15 cellular contexts compared by ENCODE assay signal in genomic region chr2:99867690-99868089, GRCh38.
DNase-seq lines count a peak whose midpoint lies in the region; ATAC-seq, FAIRE-seq and TF ChIP-seq lines count a peak whose summit lies in the region.
"Had no signal": no experiment of that assay in that cellular context is flagged by ENCODE, and none has a peak within 500 bp of the region (broad histone marks: within the 10 kb centered on the region; RNA-seq: fewer than 3 reads in every experiment).

No MANE protein-coding gene starts in this region.

- no peak for DNase-seq in H54 (ENCODE audit: insufficient read length, low spot score)
- peak; percentile 83 for DNase-seq in RCC 7860 (ENCODE audit: low spot score)
- DNase-seq in foreskin fibroblast, result peak; percentile 30 to 67
- DNase-seq in retina, result peak; percentile 60
- DNase-seq in WTC11 (ENCODE audit: low spot score), result no peak
- DNase-seq in immature natural killer cell, result no peak
- DNase-seq in KG1 (lab: John Stamatoyannopoulos, UW), result no peak
- DNase-seq: activated CD4-positive, CD25-positive, alpha-beta regulatory T cell; activated T-cell treated with anti-CD3 and anti-CD28 coated beads, Interleukin-2, amount 50 U/mL, for 48 hours; DMS 273 treated with DMSO at 0.1 percent for 48 hours; kidney glomerular epithelial cell; NCI-H146; OCI-M1; transverse colon had no signal

- CTCF ChIA-PET in WTC11 (lab: Charles Lee), result interaction anchor here (0.6 to 1.3 kb wide), 3 partner anchors 174 to 395 kb away, joined by 3 read pairs; no protein-coding TSS in a partner anchor

- H3K27me3 Mint-ChIP-seq in WTC11 (ENCODE audit: low read depth) (no peaks in the 10 kb centered on the region), immature natural killer cell (ENCODE audit: low read depth in 3 of 3) (peaks cover 0 to 4% (median 2%) of the 10 kb centered on the region in 3 donors)

- no peak overlapping the region for H3K4me3 ChIP-seq in foreskin fibroblast (ENCODE audit: low read depth in 1 of 2, low read length in 2 of 2)
- H3K4me3 ChIP-seq: cardiac muscle cell, transverse colon had no signal

- H3K36me3 Mint-ChIP-seq in WTC11 (no peaks in the 10 kb centered on the region), immature natural killer cell (no peaks in the 10 kb centered on the region)

- H3K4me3 Mint-ChIP-seq in WTC11 (no peak overlapping the region), immature natural killer cell (no peak overlapping the region)

- H3K27ac Mint-ChIP-seq in WTC11 (no peak overlapping the region), immature natural killer cell (no peak overlapping the region)

- TF ChIP-seq CTCF in foreskin fibroblast (IDR thresholded peaks at IDR 0.05; ENCODE audit: low read depth, low read length) (no peak), WTC11 (IDR thresholded peaks at IDR 0.05) (no peak)

- POLR2A ChIA-PET in WTC11 (lab: Charles Lee), result no interaction called here

- no peak for TF ChIP-seq POLR2A in H54 (IDR thresholded peaks at IDR 0.05; ENCODE audit: low read depth, low read length)

- ATAC-seq in WTC11, result no peak

- H3K4me1 Mint-ChIP-seq in WTC11 (no peaks in the 10 kb centered on the region), immature natural killer cell (peaks cover 0 to 1% of the 10 kb centered on the region in 2 donors)

- no peaks in the 10 kb centered on the region for H3K9me3 Mint-ChIP-seq in WTC11
- H3K9me3 Mint-ChIP-seq in immature natural killer cell, result no peaks in the 10 kb centered on the region

- peak; percentile 6 for FAIRE-seq in H54 (lab: Jason Lieb, UNC)
- FAIRE-seq in RCC 7860 (lab: Jason Lieb, UNC), result peak; percentile 53

TF ChIP-seq in WTC11, 78 proteins besides CTCF, POLR2A, EP300 and RAD21:
- TF ChIP-seq NR1H2 (CRISPR knock-in tag; IDR thresholded peaks at IDR 0.05) (no peak), SMAD3 (CRISPR knock-in tag; IDR thresholded peaks at IDR 0.05; ENCODE audit: borderline replicate concordance) (no peak), NR2C2 (CRISPR knock-in tag; IDR thresholded peaks at IDR 0.05) (no peak), RORB (CRISPR knock-in tag; IDR thresholded peaks at IDR 0.05) (no peak), ZNF671 (CRISPR knock-in tag; IDR thresholded peaks at IDR 0.05) (no peak), GABPB1 (CRISPR knock-in tag; IDR thresholded peaks at IDR 0.05) (no peak), PRRX2 (CRISPR knock-in tag; IDR thresholded peaks at IDR 0.05) (no peak), ZNF532 (CRISPR knock-in tag; IDR thresholded peaks at IDR 0.05; ENCODE audit: borderline replicate concordance) (no peak), MXD4 (CRISPR knock-in tag; IDR thresholded peaks at IDR 0.05; ENCODE audit: borderline replicate concordance) (no peak), OVOL2 (CRISPR knock-in tag; IDR thresholded peaks at IDR 0.05; ENCODE audit: borderline replicate concordance) (no peak), CREM (CRISPR knock-in tag; IDR thresholded peaks at IDR 0.05) (no peak), ZNF317 (CRISPR knock-in tag; IDR thresholded peaks at IDR 0.05; ENCODE audit: borderline replicate concordance, low read depth) (no peak), FOXJ3 (CRISPR knock-in tag; IDR thresholded peaks at IDR 0.05; ENCODE audit: borderline replicate concordance) (no peak), E2F4 (CRISPR knock-in tag; IDR thresholded peaks at IDR 0.05; ENCODE audit: borderline replicate concordance, low read depth) (no peak), ZBTB21 (CRISPR knock-in tag; IDR thresholded peaks at IDR 0.05; ENCODE audit: borderline replicate concordance) (no peak), ZNF423 (CRISPR knock-in tag; IDR thresholded peaks at IDR 0.05) (no peak), ZNF281 (CRISPR knock-in tag; IDR thresholded peaks at IDR 0.05) (no peak)
- TF ChIP-seq, protein P1, sequence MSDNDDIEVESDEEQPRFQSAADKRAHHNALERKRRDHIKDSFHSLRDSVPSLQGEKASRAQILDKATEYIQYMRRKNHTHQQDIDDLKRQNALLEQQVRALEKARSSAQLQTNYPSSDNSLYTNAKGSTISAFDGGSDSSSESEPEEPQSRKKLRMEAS (CRISPR knock-in tag; IDR thresholded peaks at IDR 0.05), result no peak
- TF ChIP-seq, protein P2, sequence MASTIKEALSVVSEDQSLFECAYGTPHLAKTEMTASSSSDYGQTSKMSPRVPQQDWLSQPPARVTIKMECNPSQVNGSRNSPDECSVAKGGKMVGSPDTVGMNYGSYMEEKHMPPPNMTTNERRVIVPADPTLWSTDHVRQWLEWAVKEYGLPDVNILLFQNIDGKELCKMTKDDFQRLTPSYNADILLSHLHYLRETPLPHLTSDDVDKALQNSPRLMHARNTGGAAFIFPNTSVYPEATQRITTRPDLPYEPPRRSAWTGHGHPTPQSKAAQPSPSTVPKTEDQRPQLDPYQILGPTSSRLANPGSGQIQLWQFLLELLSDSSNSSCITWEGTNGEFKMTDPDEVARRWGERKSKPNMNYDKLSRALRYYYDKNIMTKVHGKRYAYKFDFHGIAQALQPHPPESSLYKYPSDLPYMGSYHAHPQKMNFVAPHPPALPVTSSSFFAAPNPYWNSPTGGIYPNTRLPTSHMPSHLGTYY (CRISPR knock-in tag; IDR thresholded peaks at IDR 0.05), result no peak
TF ChIP-seq in WTC11: peak in this region for 0.

Comparison
In these comparisons a context has a peak if more than half of its experiments do, and no peak if none do; other contexts are left out.
1. DNase-seq: peak in RCC 7860 (single experiment), foreskin fibroblast (2 of 2) and retina (single experiment); none in H54 (single experiment), WTC11 (single experiment), immature natural killer cell (0 of 3) and KG1 (single experiment).